10 cellular contexts compared by ENCODE assay signal in the genomic region with DNA sequence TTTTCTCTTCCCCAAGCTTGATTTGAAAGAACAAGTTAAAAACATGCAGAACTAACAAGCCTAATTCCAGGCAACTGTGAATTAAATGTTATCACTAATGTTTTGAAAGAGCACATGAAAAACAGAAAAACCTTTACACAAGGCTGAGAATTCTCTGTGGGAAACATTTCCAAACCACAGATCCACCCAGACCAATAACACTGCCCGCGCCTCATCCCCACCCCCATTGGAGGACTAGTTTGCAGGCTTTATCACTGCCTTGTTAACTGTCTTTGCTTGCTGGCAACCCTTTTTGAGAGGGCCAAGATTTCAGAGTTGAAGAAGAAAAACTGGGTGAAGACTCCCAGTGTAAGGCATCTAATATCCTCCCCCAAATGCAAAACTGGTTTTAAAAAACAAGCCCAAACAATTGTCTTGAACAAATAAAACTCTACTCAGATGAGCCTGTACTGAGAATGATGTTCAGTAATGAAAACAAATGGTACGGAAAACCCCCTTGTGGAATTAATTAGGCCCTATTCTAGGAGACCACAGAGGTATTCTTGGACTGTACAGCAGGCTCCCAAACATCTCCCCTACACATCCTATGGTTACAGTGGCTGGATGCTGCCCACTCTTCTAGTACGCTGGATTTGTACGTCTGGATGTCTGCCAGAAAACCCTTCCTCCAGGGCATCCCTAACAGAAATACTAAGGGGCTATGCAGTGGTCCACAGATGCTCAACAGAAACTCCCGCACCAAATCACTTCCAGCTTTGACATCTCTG. TPM values are rescaled to one million over a fixed set of nuclear protein-coding genes. Genes with fewer than 3 reads are reported as not detected.
DNase-seq lines count a peak whose midpoint lies in the region; ATAC-seq, FAIRE-seq and TF ChIP-seq lines count a peak whose summit lies in the region.
"Had no signal": no experiment of that assay in that cellular context is flagged by ENCODE, and none has a peak within 500 bp of the region (broad histone marks: within the 10 kb centered on the region; RNA-seq: fewer than 3 reads in every experiment).

No MANE protein-coding gene starts in this region.

- peak; percentile 22 for DNase-seq in activated CD4-positive, alpha-beta T cell treated with anti-CD3 and anti-CD28 coated beads for 36 hours
- no peak for DNase-seq in activated CD4-positive, alpha-beta T cell treated with anti-CD3 and anti-CD28 coated beads, Interleukin-2, amount 50 U/mL, for 4 hours
- peak; percentile 54 for DNase-seq in astrocyte (ENCODE audit: low read depth)
- no peak for DNase-seq in left lung
- DNase-seq in thoracic aorta (ENCODE audit: low spot score): no peak
- no peak for DNase-seq in NCI-H82 treated with DMSO at 0.1 percent for 48 hours (lab: John Stamatoyannopoulos, UW; ENCODE audit: unreplicated experiment)
- no peak for DNase-seq in GM10248 (ENCODE audit: extremely low spot score)
- DNase-seq in globus pallidus (ENCODE audit: low spot score): no peak
- DNase-seq: activated B cell treated with CpG ODN at 0.5 μM for 24 hours, NCI-H1694 had no signal

- no peaks in the 10 kb centered on the region for H3K9me3 ChIP-seq in astrocyte (ENCODE audit: insufficient read depth, low read depth, low read length)
- H3K9me3 ChIP-seq in left lung: no peaks in the 10 kb centered on the region
- no peaks in the 10 kb centered on the region for H3K9me3 ChIP-seq in thoracic aorta

- intact Hi-C loops in activated CD4-positive, alpha-beta T cell treated with anti-CD3 and anti-CD28 coated beads for 36 hours (cut with DNase I, micrococcal nuclease): loop anchor here in 1 of 2 experiments (5.0 kb wide), 1 partner anchor 169 kb away; no protein-coding TSS in a partner anchor
- intact Hi-C loops in left lung (cut with DNase I): no loop called here

- H3K36me3 ChIP-seq in astrocyte (ENCODE audit: insufficient read depth, low read length) (peaks cover 38% of the 10 kb centered on the region), left lung (peaks cover 5 to 57% of the 10 kb centered on the region in 2 donors), thoracic aorta (peaks cover 18% of the 10 kb centered on the region)

- peaks cover 60% of the 10 kb centered on the region for H4K20me1 ChIP-seq in astrocyte (ENCODE audit: insufficient read depth, low read length)

- H3K79me2 ChIP-seq in astrocyte (ENCODE audit: insufficient read depth, low read length): peaks cover 71% of the 10 kb centered on the region

- no peaks in the 10 kb centered on the region for H3K27me3 Mint-ChIP-seq in activated CD4-positive, alpha-beta T cell treated with anti-CD3 and anti-CD28 coated beads for 36 hours
- H3K27me3 Mint-ChIP-seq in astrocyte (ENCODE audit: low read depth, unreplicated experiment): no peaks in the 10 kb centered on the region
- H3K27me3 Mint-ChIP-seq: activated B cell treated with CpG ODN at 0.5 μM for 24 hours had no signal

- peaks cover 75% of the 10 kb centered on the region for H3K4me1 Mint-ChIP-seq in activated CD4-positive, alpha-beta T cell treated with anti-CD3 and anti-CD28 coated beads for 36 hours
- H3K4me1 Mint-ChIP-seq in astrocyte (ENCODE audit: low read depth, unreplicated experiment): peaks cover 29% of the 10 kb centered on the region

- H3K9ac ChIP-seq in astrocyte (ENCODE audit: low read length): peak overlapping the region; percentile 13

- H3K4me3 ChIP-seq in astrocyte (ENCODE audit: insufficient read depth, low read depth, low read length): no peak overlapping the region
- H3K4me3 ChIP-seq in left lung: no peak overlapping the region
- H3K4me3 ChIP-seq in thoracic aorta: no peak overlapping the region

- peaks cover 16% of the 10 kb centered on the region for H3K4me1 ChIP-seq in astrocyte (ENCODE audit: insufficient read depth, low read length)
- H3K4me1 ChIP-seq in left lung: peaks cover 38 to 68% of the 10 kb centered on the region in 2 donors
- peaks cover 49 to 68% of the 10 kb centered on the region in 2 donors for H3K4me1 ChIP-seq in thoracic aorta (ENCODE audit: control insufficient read depth in 1 of 2, low read depth in 2 of 2)

- CTCF ChIA-PET in activated CD4-positive, alpha-beta T cell treated with anti-CD3 and anti-CD28 coated beads for 36 hours (lab: Charles Lee): interaction anchor here (0.6 to 1.4 kb wide), 3 partner anchors 23 to 728 kb away, joined by 3 read pairs; no protein-coding TSS in a partner anchor
- CTCF ChIA-PET in GM10248 (lab: Yijun Ruan, JAX): interaction anchor here (1.1 to 1.5 kb wide), 2 partner anchors 12 to 77 kb away, joined by 3 to 4 read pairs; no protein-coding TSS in a partner anchor

- no peak for TF ChIP-seq CTCF in astrocyte (IDR thresholded peaks at IDR 0.05; ENCODE audit: insufficient read depth, low read depth, low read length)
- TF ChIP-seq CTCF in left lung (IDR thresholded peaks at IDR 0.05): no peak
- no peak for TF ChIP-seq CTCF in thoracic aorta (IDR thresholded peaks at IDR 0.05)
- TF ChIP-seq CTCF in GM10248 (IDR thresholded peaks at IDR 0.05; ENCODE audit: control extremely low read depth, extremely low read depth, low read depth, missing control alignments): no peak

- no peak overlapping the region for H2AFZ ChIP-seq in astrocyte (ENCODE audit: low read depth, low read length)

- POLR2A ChIA-PET in activated CD4-positive, alpha-beta T cell treated with anti-CD3 and anti-CD28 coated beads for 36 hours (lab: Charles Lee): no interaction called here
- POLR2A ChIA-PET in GM10248 (lab: Yijun Ruan, JAX): no interaction called here

- FAIRE-seq in astrocyte (lab: Jason Lieb, UNC): no peak

- H3K27ac Mint-ChIP-seq in activated CD4-positive, alpha-beta T cell treated with anti-CD3 and anti-CD28 coated beads for 36 hours: peak overlapping the region; percentile 64
- H3K27ac Mint-ChIP-seq in astrocyte (ENCODE audit: unreplicated experiment): peak overlapping the region; percentile 51
- H3K27ac Mint-ChIP-seq: activated B cell treated with CpG ODN at 0.5 μM for 24 hours had no signal

- no peaks in the 10 kb centered on the region for H3K9me3 Mint-ChIP-seq in activated CD4-positive, alpha-beta T cell treated with anti-CD3 and anti-CD28 coated beads for 36 hours (ENCODE audit: low read depth)
- H3K9me3 Mint-ChIP-seq in astrocyte (ENCODE audit: unreplicated experiment): no peaks in the 10 kb centered on the region
- H3K9me3 Mint-ChIP-seq: activated B cell treated with CpG ODN at 0.5 μM for 24 hours had no signal

- peaks cover 64% of the 10 kb centered on the region for H3K36me3 Mint-ChIP-seq in activated CD4-positive, alpha-beta T cell treated with anti-CD3 and anti-CD28 coated beads for 36 hours (ENCODE audit: low read depth)
- H3K36me3 Mint-ChIP-seq in astrocyte (ENCODE audit: low read depth, unreplicated experiment): peaks cover 19% of the 10 kb centered on the region

- no peak overlapping the region for H3K4me3 Mint-ChIP-seq in activated CD4-positive, alpha-beta T cell treated with anti-CD3 and anti-CD28 coated beads for 36 hours
- H3K4me3 Mint-ChIP-seq in astrocyte (ENCODE audit: unreplicated experiment): peak overlapping the region; percentile 52
- H3K4me3 Mint-ChIP-seq: activated B cell treated with CpG ODN at 0.5 μM for 24 hours had no signal

- H3K4me2 ChIP-seq in astrocyte (ENCODE audit: low read length): peak overlapping the region; percentile 59

- H3K27ac ChIP-seq in astrocyte (ENCODE audit: low read depth, low read length) (peak overlapping the region; percentile 22), left lung (peak overlapping the region in 1 of 2 donors; percentile 49), thoracic aorta (peak overlapping the region; percentile 37 to 44)

- H3K27me3 ChIP-seq in astrocyte (ENCODE audit: insufficient read depth, low read length): no peaks in the 10 kb centered on the region
- no peaks in the 10 kb centered on the region for H3K27me3 ChIP-seq in left lung
- no peaks in the 10 kb centered on the region for H3K27me3 ChIP-seq in thoracic aorta (replicated peaks; ENCODE audit: insufficient read depth)

- ATAC-seq in activated CD4-positive, alpha-beta T cell treated with anti-CD3 and anti-CD28 coated beads for 36 hours: no peak
- ATAC-seq in left lung (peak; percentile 9), thoracic aorta (ENCODE audit: insufficient number of reproducible peaks, low FRiP score, low read depth) (no peak)

RNA-seq across cellular contexts. Expression of gene MAX, which starts 5.8 kb away (rescaled TPM):
- total RNA-seq in activated CD4-positive, alpha-beta T cell treated with anti-CD3 and anti-CD28 coated beads for 36 hours: 100 to 1,000 TPM in 1 of 2 experiments, 10 to 100 TPM in 1; 93.6 to 136 TPM
- 113 and 115 TPM in 2 replicates for total RNA-seq in astrocyte
- total RNA-seq in left lung: 10 to 100 TPM; 87.2 to 96.5 TPM
- 10 to 100 TPM; 33.2 to 52.8 TPM for total RNA-seq in thoracic aorta

Comparison
In these comparisons a context has a peak if more than half of its experiments do, and no peak if none do; other contexts are left out.
1. DNase-seq: peak in activated CD4-positive, alpha-beta T cell treated with anti-CD3 and anti-CD28 coated beads for 36 hours (single experiment) and astrocyte (single experiment); none in activated CD4-positive, alpha-beta T cell treated with anti-CD3 and anti-CD28 coated beads, Interleukin-2, amount 50 U/mL, for 4 hours (0 of 2), left lung (0 of 2), thoracic aorta (single experiment), NCI-H82 treated with DMSO at 0.1 percent for 48 hours (single experiment), GM10248 (single experiment) and globus pallidus (single experiment).